18 cellular contexts compared by ENCODE assay signal in the genomic region with DNA sequence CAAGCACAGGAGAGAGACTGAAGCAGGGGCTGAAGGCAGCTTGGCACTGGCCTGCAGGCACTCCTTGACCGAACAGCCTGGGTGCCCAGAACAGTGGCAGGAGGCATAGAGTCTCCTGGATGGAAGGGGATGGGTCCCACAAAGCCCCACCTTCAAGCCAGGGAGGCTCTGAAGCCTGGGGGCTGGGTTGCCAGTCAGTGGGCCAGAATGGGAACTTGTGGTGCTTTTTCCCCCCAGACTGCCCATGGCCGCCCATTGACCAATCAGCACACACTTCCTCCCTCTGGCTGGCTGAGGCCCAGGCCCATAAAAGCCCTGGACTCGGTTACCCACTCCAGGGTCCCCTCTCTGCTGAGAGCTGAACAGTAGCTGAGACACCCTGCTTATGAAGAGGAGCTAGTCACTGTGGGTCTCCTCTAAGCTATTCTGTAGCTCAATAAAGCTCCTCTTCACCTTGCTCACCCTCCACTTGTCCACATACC.
DNase-seq lines count a peak whose midpoint lies in the region; ATAC-seq and TF ChIP-seq lines count a peak whose summit lies in the region.
"Had no signal": no experiment of that assay in that cellular context is flagged by ENCODE, and none has a peak within 500 bp of the region (broad histone marks: within the 10 kb centered on the region; RNA-seq: fewer than 3 reads in every experiment).

No MANE protein-coding gene starts in this region.

- no peak overlapping the region for H3K9ac ChIP-seq in HUES6 (ENCODE audit: low read length)
- H3K9ac ChIP-seq: BLaER1 treated with 17β-estradiol and CSF1 and Interleukin-3, amounts not matched to agents 10 nM and 100 nM had no signal

- no peak for TF ChIP-seq POLR2A in spleen (IDR thresholded peaks at IDR 0.05)

- TF ChIP-seq CTCF in ascending aorta (IDR thresholded peaks at IDR 0.05), result no peak
- TF ChIP-seq CTCF in spleen (IDR thresholded peaks at IDR 0.05 in 8 of 11, conservative IDR thresholded peaks at IDR 0.05 in 3 of 11), result no peak

- intact Hi-C loops in ascending aorta (cut with DNase I), result no loop called here
- intact Hi-C loops in spleen (cut with DNase I; ENCODE audit: low total_unique reads), result no loop called here

- DNase-seq in ascending aorta (ENCODE audit: low spot score in 2 of 2) (no peak), spleen (no peak), NCI-H2029 treated with DMSO at 0.1 percent for 48 hours (lab: John Stamatoyannopoulos, UW) (no peak)
- no peak for DNase-seq in central memory CD4-positive, alpha-beta T cell
- DNase-seq: DND-41, GF-D8, IMR-90, NCI-H1417, NCI-H1930, NCI-H2171, NCI-H446, NCI-H69 had no signal

- H3K27ac ChIP-seq in HUES6 (ENCODE audit: low read depth, low read length) (peak overlapping the region; percentile 46; the same call in 1 of the 2 replicates), ascending aorta (peak overlapping the region; percentile 1 to 55), spleen (peak overlapping the region in 7 of 8 donors; percentile 1 to 76 (median 62))
- H3K27ac ChIP-seq: BLaER1 treated with 17β-estradiol and CSF1 and Interleukin-3, amounts not matched to agents 10 nM and 100 nM had no signal

- ATAC-seq in GM18909 (IDR thresholded peaks at IDR 0.05; ENCODE audit: poor library complexity, unreplicated experiment), result peak; percentile 2
- ATAC-seq in GM19452 (IDR thresholded peaks at IDR 0.05; ENCODE audit: unreplicated experiment), result no peak
- ATAC-seq in HG02759 (IDR thresholded peaks at IDR 0.05; ENCODE audit: unreplicated experiment), result no peak
- ATAC-seq: HCT116 had no signal

- H3K4me1 ChIP-seq in HUES6 (ENCODE audit: control insufficient read depth, insufficient read depth, low read length) (peaks cover 33% of the 10 kb centered on the region), ascending aorta (no peaks in the 10 kb centered on the region), spleen (peaks cover 0 to 14% (median 0%) of the 10 kb centered on the region in 6 donors)
- H3K4me1 ChIP-seq: BLaER1 treated with 17β-estradiol and CSF1 and Interleukin-3, amounts not matched to agents 10 nM and 100 nM had no signal

- WGBS in spleen, 5 donors, result 75 to 90% (median 86%) methylated on average over 2 to 3 of the region's 3 CpGs

- H3K9me3 ChIP-seq in HUES6 (ENCODE audit: control insufficient read depth, insufficient read depth, low read depth, low read length) (no peaks in the 10 kb centered on the region), ascending aorta (no peaks in the 10 kb centered on the region), spleen (no peaks in the 10 kb centered on the region)
- H3K9me3 ChIP-seq: BLaER1 treated with 17β-estradiol and CSF1 and Interleukin-3, amounts not matched to agents 10 nM and 100 nM had no signal

- H3K27me3 ChIP-seq in HUES6 (ENCODE audit: control insufficient read depth, insufficient read depth, low read length), result no peaks in the 10 kb centered on the region
- H3K27me3 ChIP-seq in ascending aorta, result no peaks in the 10 kb centered on the region
- H3K27me3 ChIP-seq in spleen (replicated peaks in 1 of 7), result no peaks in the 10 kb centered on the region
- H3K27me3 ChIP-seq: BLaER1 treated with 17β-estradiol and CSF1 and Interleukin-3, amounts not matched to agents 10 nM and 100 nM had no signal

- H3K36me3 ChIP-seq in HUES6 (ENCODE audit: control insufficient read depth, insufficient read depth, low read length), result 0 out of 2 replicates have a peak, but pooled peaks cover 2% of the 10 kb centered on the region
- no peaks in the 10 kb centered on the region for H3K36me3 ChIP-seq in ascending aorta
- no peaks in the 10 kb centered on the region for H3K36me3 ChIP-seq in spleen
- H3K36me3 ChIP-seq: BLaER1 treated with 17β-estradiol and CSF1 and Interleukin-3, amounts not matched to agents 10 nM and 100 nM had no signal

- H3K4me3 ChIP-seq in HUES6 (ENCODE audit: low read depth, low read length) (no peak overlapping the region), ascending aorta (no peak overlapping the region), spleen (no peak overlapping the region)
- H3K4me3 ChIP-seq: BLaER1 treated with 17β-estradiol and CSF1 and Interleukin-3, amounts not matched to agents 10 nM and 100 nM had no signal
